Comparison of ENCODE assay signal across 23 cellular contexts in the genomic region with DNA sequence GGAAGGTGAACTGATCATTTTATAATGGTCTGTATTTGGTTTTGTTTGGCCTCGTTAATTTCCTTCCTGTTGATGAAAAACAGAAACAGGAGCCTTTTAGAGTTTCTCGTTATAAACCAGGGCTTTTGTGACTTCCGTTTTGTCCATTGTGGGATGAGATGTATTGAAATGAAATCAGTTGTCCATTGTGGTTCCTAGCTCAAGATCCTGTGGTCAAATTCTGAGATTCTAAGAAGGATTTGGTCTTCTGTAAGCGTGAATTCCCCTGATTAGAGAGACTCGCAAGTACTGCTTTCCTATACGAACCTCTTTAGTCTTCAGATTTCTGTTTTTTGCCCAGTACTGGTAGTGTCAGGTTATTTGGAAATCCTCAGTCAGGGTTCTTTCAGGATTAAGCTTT.
DNase-seq lines count a peak whose midpoint lies in the region; ATAC-seq and TF ChIP-seq lines count a peak whose summit lies in the region.
"Had no signal": no experiment of that assay in that cellular context is flagged by ENCODE, and none has a peak within 500 bp of the region (broad histone marks: within the 10 kb centered on the region; RNA-seq: fewer than 3 reads in every experiment).

No MANE protein-coding gene starts in this region.

- POLR2A ChIA-PET in HEK293 (lab: Yijun Ruan, JAX), result no interaction called here

- DNase-seq in activated CD8-positive, alpha-beta memory T cell treated with anti-CD3 and anti-CD28 coated beads, Interleukin-2, amount 10 ng/mL, durations not matched to agents 7 days and 5 days, result no peak
- no peak for DNase-seq in activated CD8-positive, alpha-beta memory T cell treated with anti-CD3 and anti-CD28 coated beads, Interleukin-2, amount 50 U/mL, for 4 hours
- no peak for DNase-seq in activated T-helper 1 cell treated with anti-CD3 and anti-CD28 coated beads, Interleukin-12 subunit alpha, Interleukin-12 subunit beta, Interleukin-2, Interleukin-4 antibody, amounts not matched to agents 30 ng/mL and 10 ng/mL and 1 ng/mL, durations not matched to agents 14 hours and 24 hours and 36 hours (ENCODE audit: low spot score)
- DNase-seq in left kidney (ENCODE audit: low read depth, low spot score) (peak; percentile 15), type B pancreatic cell (ENCODE audit: extremely low spot score, unreplicated experiment) (no peak), immature natural killer cell (no peak)
- DNase-seq: activated CD4-positive, CD25-positive, alpha-beta regulatory T cell; activated CD8-positive, alpha-beta T cell treated with anti-CD3 and anti-CD28 coated beads for 36 hours; activated naive CD4-positive, alpha-beta T cell; amygdala; BE2C; cortex of kidney; DMS79 treated with DMSO at 0.1 percent for 48 hours; naive thymus-derived CD4-positive, alpha-beta T cell; NCI-H526; ovary; retina; stimulated activated naive B cell treated with anti-CD40 and anti-IgM and Interleukin-4, amounts not matched to agents 10 μg/mL and 1 μg/mL and 100 μg/mL, for 72 hours had no signal

- H3K36me3 ChIP-seq in HEK293 (ENCODE audit: control insufficient read depth in 2 of 2, insufficient read depth in 1 of 2, low read length in 2 of 2), result no peaks in the 10 kb centered on the region
- H3K36me3 ChIP-seq: BE2C, ovary, suprapubic skin had no signal

- H3K36me3 Mint-ChIP-seq in activated CD8-positive, alpha-beta memory T cell treated with anti-CD3 and anti-CD28 coated beads, Interleukin-2, amount 10 ng/mL, durations not matched to agents 7 days and 5 days, result peaks cover 11% of the 10 kb centered on the region
- H3K36me3 Mint-ChIP-seq in activated T-helper 1 cell treated with anti-CD3 and anti-CD28 coated beads, Interleukin-12 subunit alpha, Interleukin-12 subunit beta, Interleukin-2, Interleukin-4 antibody, amounts not matched to agents 30 ng/mL and 10 ng/mL and 1 ng/mL, durations not matched to agents 14 hours and 24 hours and 36 hours (ENCODE audit: low read depth), result peaks cover 3% of the 10 kb centered on the region
- H3K36me3 Mint-ChIP-seq in type B pancreatic cell (peaks cover 3% of the 10 kb centered on the region), immature natural killer cell (no peaks in the 10 kb centered on the region)

- H3K9me3 Mint-ChIP-seq in activated CD8-positive, alpha-beta memory T cell treated with anti-CD3 and anti-CD28 coated beads, Interleukin-2, amount 10 ng/mL, durations not matched to agents 7 days and 5 days (ENCODE audit: low read depth), result no peaks in the 10 kb centered on the region
- no peaks in the 10 kb centered on the region for H3K9me3 Mint-ChIP-seq in activated T-helper 1 cell treated with anti-CD3 and anti-CD28 coated beads, Interleukin-12 subunit alpha, Interleukin-12 subunit beta, Interleukin-2, Interleukin-4 antibody, amounts not matched to agents 30 ng/mL and 10 ng/mL and 1 ng/mL, durations not matched to agents 14 hours and 24 hours and 36 hours
- H3K9me3 Mint-ChIP-seq in type B pancreatic cell (no peaks in the 10 kb centered on the region), immature natural killer cell (no peaks in the 10 kb centered on the region)
- H3K9me3 Mint-ChIP-seq: activated CD8-positive, alpha-beta T cell treated with anti-CD3 and anti-CD28 coated beads for 36 hours; naive thymus-derived CD4-positive, alpha-beta T cell had no signal

- no peak overlapping the region for H3K27ac ChIP-seq in HEK293 (ENCODE audit: extremely low read depth, low read depth, low read length)
- H3K27ac ChIP-seq: KMS-11, ovary, suprapubic skin had no signal

- intact Hi-C loops in activated T-helper 1 cell treated with anti-CD3 and anti-CD28 coated beads, Interleukin-12 subunit alpha, Interleukin-12 subunit beta, Interleukin-2, Interleukin-4 antibody, amounts not matched to agents 30 ng/mL and 10 ng/mL and 1 ng/mL, durations not matched to agents 14 hours and 24 hours and 36 hours (cut with micrococcal nuclease), result no loop called here

- peak overlapping the region; percentile 5 for H3K4me3 Mint-ChIP-seq in activated CD8-positive, alpha-beta memory T cell treated with anti-CD3 and anti-CD28 coated beads, Interleukin-2, amount 10 ng/mL, durations not matched to agents 7 days and 5 days
- no peak overlapping the region for H3K4me3 Mint-ChIP-seq in activated T-helper 1 cell treated with anti-CD3 and anti-CD28 coated beads, Interleukin-12 subunit alpha, Interleukin-12 subunit beta, Interleukin-2, Interleukin-4 antibody, amounts not matched to agents 30 ng/mL and 10 ng/mL and 1 ng/mL, durations not matched to agents 14 hours and 24 hours and 36 hours
- no peak overlapping the region for H3K4me3 Mint-ChIP-seq in type B pancreatic cell
- no peak overlapping the region for H3K4me3 Mint-ChIP-seq in immature natural killer cell
- H3K4me3 Mint-ChIP-seq: activated CD8-positive, alpha-beta T cell treated with anti-CD3 and anti-CD28 coated beads for 36 hours; stimulated activated naive B cell treated with anti-CD40 and anti-IgM and Interleukin-4, amounts not matched to agents 10 μg/mL and 1 μg/mL and 100 μg/mL, for 72 hours had no signal

- peaks cover 49% of the 10 kb centered on the region for H3K4me1 Mint-ChIP-seq in activated CD8-positive, alpha-beta memory T cell treated with anti-CD3 and anti-CD28 coated beads, Interleukin-2, amount 10 ng/mL, durations not matched to agents 7 days and 5 days
- peaks cover 54% of the 10 kb centered on the region for H3K4me1 Mint-ChIP-seq in activated T-helper 1 cell treated with anti-CD3 and anti-CD28 coated beads, Interleukin-12 subunit alpha, Interleukin-12 subunit beta, Interleukin-2, Interleukin-4 antibody, amounts not matched to agents 30 ng/mL and 10 ng/mL and 1 ng/mL, durations not matched to agents 14 hours and 24 hours and 36 hours (ENCODE audit: low read depth)
- H3K4me1 Mint-ChIP-seq in type B pancreatic cell (ENCODE audit: unreplicated experiment) (peaks cover 26% of the 10 kb centered on the region), immature natural killer cell (peaks cover 18 to 34% of the 10 kb centered on the region in 2 donors)

- peak overlapping the region; percentile 70 for H3K27ac Mint-ChIP-seq in activated CD8-positive, alpha-beta memory T cell treated with anti-CD3 and anti-CD28 coated beads, Interleukin-2, amount 10 ng/mL, durations not matched to agents 7 days and 5 days
- H3K27ac Mint-ChIP-seq in activated T-helper 1 cell treated with anti-CD3 and anti-CD28 coated beads, Interleukin-12 subunit alpha, Interleukin-12 subunit beta, Interleukin-2, Interleukin-4 antibody, amounts not matched to agents 30 ng/mL and 10 ng/mL and 1 ng/mL, durations not matched to agents 14 hours and 24 hours and 36 hours, result peak overlapping the region; percentile 32
- H3K27ac Mint-ChIP-seq in type B pancreatic cell (no peak overlapping the region), immature natural killer cell (peak overlapping the region in 1 of 6 donors; percentile 73)
- H3K27ac Mint-ChIP-seq: activated CD8-positive, alpha-beta T cell treated with anti-CD3 and anti-CD28 coated beads for 36 hours; stimulated activated naive B cell treated with anti-CD40 and anti-IgM and Interleukin-4, amounts not matched to agents 10 μg/mL and 1 μg/mL and 100 μg/mL, for 72 hours had no signal

- peak; percentile 20 for ATAC-seq in activated CD8-positive, alpha-beta memory T cell treated with anti-CD3 and anti-CD28 coated beads, Interleukin-2, amount 10 ng/mL, durations not matched to agents 7 days and 5 days
- ATAC-seq in GM18517 (IDR thresholded peaks at IDR 0.05; ENCODE audit: unreplicated experiment), result no peak
- ATAC-seq: activated CD8-positive, alpha-beta T cell treated with anti-CD3 and anti-CD28 coated beads for 36 hours; naive thymus-derived CD4-positive, alpha-beta T cell; stimulated activated naive B cell treated with anti-CD40 and anti-IgM and Interleukin-4, amounts not matched to agents 10 μg/mL and 1 μg/mL and 100 μg/mL, for 72 hours had no signal

- CTCF ChIA-PET in activated CD8-positive, alpha-beta memory T cell treated with anti-CD3 and anti-CD28 coated beads, Interleukin-2, amount 10 ng/mL, durations not matched to agents 7 days and 5 days (lab: Charles Lee), result interaction anchor here (1.2 to 4.3 kb wide), 2 partner anchors 106 to 352 kb away, joined by 3 to 33 read pairs; no protein-coding TSS in a partner anchor
- CTCF ChIA-PET in HEK293 (lab: Yijun Ruan, JAX), result interaction anchor here (0.6 to 4.8 kb wide), 7 partner anchors 7 to 353 kb away, joined by 3 to 17 read pairs (median 5); no protein-coding TSS in a partner anchor

- H3K4me1 ChIP-seq in HEK293 (ENCODE audit: control insufficient read depth, insufficient read depth, low read length), result peaks cover 15% of the 10 kb centered on the region; the same call in 1 of the 2 replicates
- H3K4me1 ChIP-seq: BE2C had no signal

- H3K27me3 Mint-ChIP-seq in activated CD8-positive, alpha-beta memory T cell treated with anti-CD3 and anti-CD28 coated beads, Interleukin-2, amount 10 ng/mL, durations not matched to agents 7 days and 5 days, result no peaks in the 10 kb centered on the region
- no peaks in the 10 kb centered on the region for H3K27me3 Mint-ChIP-seq in activated T-helper 1 cell treated with anti-CD3 and anti-CD28 coated beads, Interleukin-12 subunit alpha, Interleukin-12 subunit beta, Interleukin-2, Interleukin-4 antibody, amounts not matched to agents 30 ng/mL and 10 ng/mL and 1 ng/mL, durations not matched to agents 14 hours and 24 hours and 36 hours (ENCODE audit: insufficient read depth)
- no peaks in the 10 kb centered on the region for H3K27me3 Mint-ChIP-seq in type B pancreatic cell
- peaks cover 0 to 1% (median 0%) of the 10 kb centered on the region in 3 donors for H3K27me3 Mint-ChIP-seq in immature natural killer cell (ENCODE audit: low read depth in 3 of 3)
- H3K27me3 Mint-ChIP-seq: activated CD8-positive, alpha-beta T cell treated with anti-CD3 and anti-CD28 coated beads for 36 hours; naive thymus-derived CD4-positive, alpha-beta T cell; stimulated activated naive B cell treated with anti-CD40 and anti-IgM and Interleukin-4, amounts not matched to agents 10 μg/mL and 1 μg/mL and 100 μg/mL, for 72 hours had no signal

- no peaks in the 10 kb centered on the region for H3K9me3 ChIP-seq in HEK293 (ENCODE audit: control insufficient read depth, insufficient read depth, low read depth, low read length)
- H3K9me3 ChIP-seq: BE2C, ovary, suprapubic skin had no signal

- H3K4me3 ChIP-seq in HEK293 (ENCODE audit: low read depth, low read length), result no peak overlapping the region
- H3K4me3 ChIP-seq: ovary, smooth muscle cell, suprapubic skin had no signal

- TF ChIP-seq CTCF in HEK293 (tag by site-specific recombination; IDR thresholded peaks at IDR 0.05) (no peak), type B pancreatic cell (conservative IDR thresholded peaks at IDR 0.05) (no peak)

TF ChIP-seq in HEK293, 187 proteins besides CTCF, POLR2A, EP300 and RAD21 (continues in another document):
- TF ChIP-seq, protein P1, sequence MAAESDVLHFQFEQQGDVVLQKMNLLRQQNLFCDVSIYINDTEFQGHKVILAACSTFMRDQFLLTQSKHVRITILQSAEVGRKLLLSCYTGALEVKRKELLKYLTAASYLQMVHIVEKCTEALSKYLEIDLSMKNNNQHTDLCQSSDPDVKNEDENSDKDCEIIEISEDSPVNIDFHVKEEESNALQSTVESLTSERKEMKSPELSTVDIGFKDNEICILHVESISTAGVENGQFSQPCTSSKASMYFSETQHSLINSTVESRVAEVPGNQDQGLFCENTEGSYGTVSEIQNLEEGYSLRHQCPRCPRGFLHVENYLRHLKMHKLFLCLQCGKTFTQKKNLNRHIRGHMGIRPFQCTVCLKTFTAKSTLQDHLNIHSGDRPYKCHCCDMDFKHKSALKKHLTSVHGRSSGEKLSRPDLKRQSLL (tag by site-specific recombination; IDR thresholded peaks at IDR 0.05), result no peak
